ENCODE assay signal across 1 cellular context in the genomic region with DNA sequence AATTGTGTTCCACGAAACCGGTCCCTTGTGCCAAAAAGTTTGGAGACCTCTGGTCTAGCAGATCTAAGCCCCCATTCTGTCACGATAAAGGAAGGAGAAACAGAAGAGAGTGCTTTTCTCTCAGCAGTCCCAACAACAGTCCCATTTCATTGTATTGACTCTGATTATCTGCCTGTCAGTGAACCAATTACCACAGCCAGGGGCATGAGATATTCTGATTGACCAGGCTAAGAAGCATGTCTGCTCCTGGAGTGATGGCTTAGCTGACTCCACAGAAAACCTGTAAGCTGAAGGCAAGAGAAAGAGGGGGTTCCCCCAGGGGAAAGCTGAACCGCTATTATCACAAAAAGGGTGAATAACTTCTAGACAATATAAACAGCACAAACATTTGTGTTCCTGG.
TF ChIP-seq lines count a peak whose summit lies in the region.

No MANE protein-coding gene starts in this region.

TF ChIP-seq in IMR-90, 13 proteins besides CTCF, POLR2A, EP300 and RAD21 (continued from another document):
- TF ChIP-seq MXI1 (IDR thresholded peaks at IDR 0.05; ENCODE audit: borderline replicate concordance, low read depth, low read length), result no peak
- TF ChIP-seq NFE2L2 (IDR thresholded peaks at IDR 0.05; ENCODE audit: low read depth, low read length), result no peak
- no peak for TF ChIP-seq BHLHE40 (IDR thresholded peaks at IDR 0.05; ENCODE audit: low read depth, low read length)
- TF ChIP-seq CHD1 (IDR thresholded peaks at IDR 0.05; ENCODE audit: low read depth, low read length), result no peak
- TF ChIP-seq MAZ (IDR thresholded peaks at IDR 0.05; ENCODE audit: borderline replicate concordance, low read depth, low read length), result no peak
